In genomic region chr1:203289982-203290260, GRCh38 we compare ENCODE assay signal across 8 cellular contexts. TPM values are rescaled to one million over a fixed set of nuclear protein-coding genes. Genes with fewer than 3 reads are reported as not detected.
DNase-seq lines count a peak whose midpoint lies in the region; ATAC-seq and TF ChIP-seq lines count a peak whose summit lies in the region.

No MANE protein-coding gene starts in this region.

- H3K4me2 ChIP-seq in Loucy (ENCODE audit: low read depth, low read length, poor library complexity, severe bottlenecking) (peak overlapping the region; percentile 78), osteoblast (ENCODE audit: insufficient read depth, low read length) (peak overlapping the region; percentile 7)

- H4K20me1 ChIP-seq in Loucy (ENCODE audit: insufficient read depth, low read length, poor library complexity, severe bottlenecking) (no peaks in the 10 kb centered on the region), osteoblast (ENCODE audit: insufficient read depth, low read length) (no peaks in the 10 kb centered on the region)

- peaks cover 66% of the 10 kb centered on the region for H3K4me1 ChIP-seq in Loucy (ENCODE audit: insufficient read depth, low read length, poor library complexity, severe bottlenecking)
- H3K4me1 ChIP-seq in effector memory CD4-positive, alpha-beta T cell (ENCODE audit: control insufficient read depth, insufficient read depth, low read length, poor library complexity, severe bottlenecking): peaks cover 46% of the 10 kb centered on the region
- H3K4me1 ChIP-seq in osteoblast (ENCODE audit: insufficient read depth, low read length): peaks cover 3% of the 10 kb centered on the region

- POLR2A ChIA-PET in CD4-positive, alpha-beta T cell (lab: Charles Lee): interaction anchor here (0.6 to 13.2 kb wide), 14 partner anchors 10 to 1227 kb away, joined by 3 to 569 read pairs (median 18); partner anchors contain the start of genes BTG2 and LAX1

- H3K4me1 Mint-ChIP-seq in CD4-positive, alpha-beta T cell (ENCODE audit: low read depth): peaks cover 86% of the 10 kb centered on the region

- H3K36me3 Mint-ChIP-seq in CD4-positive, alpha-beta T cell (ENCODE audit: low read depth): peaks cover 8% of the 10 kb centered on the region

- no peaks in the 10 kb centered on the region for H3K9me3 ChIP-seq in CD4-positive, alpha-beta T cell (ENCODE audit: control insufficient read depth, low read length)
- H3K9me3 ChIP-seq in Loucy (ENCODE audit: insufficient read depth, low read depth, low read length) (no peaks in the 10 kb centered on the region), osteoblast (ENCODE audit: low read depth, low read length) (no peaks in the 10 kb centered on the region)
- no peaks in the 10 kb centered on the region for H3K9me3 ChIP-seq in effector memory CD4-positive, alpha-beta T cell (ENCODE audit: control insufficient read depth, low read length)

- no peak for TF ChIP-seq CTCF in CD4-positive, alpha-beta T cell (IDR thresholded peaks at IDR 0.05)
- TF ChIP-seq CTCF in Loucy (conservative IDR thresholded peaks at IDR 0.05; ENCODE audit: low read length) (no peak), osteoblast (IDR thresholded peaks at IDR 0.05; ENCODE audit: extremely low read depth, low read depth, low read length) (no peak)

- H3K9me2 ChIP-seq in Loucy (replicated peaks; ENCODE audit: low read depth, low read length): no peaks in the 10 kb centered on the region

- intact Hi-C loops in CD4-positive, alpha-beta T cell (cut with DNase I, micrococcal nuclease): loop anchor here in 1 of 2 experiments (1.0 kb wide), 2 partner anchors 15 to 37 kb away; partner anchors contain the start of gene BTG2

- H3K36me3 ChIP-seq in Loucy (ENCODE audit: insufficient read depth, low read length) (no peaks in the 10 kb centered on the region), osteoblast (ENCODE audit: insufficient read depth, low read length) (no peaks in the 10 kb centered on the region), H7 (replicated peaks; ENCODE audit: control insufficient read depth, insufficient read depth, low read length) (no peaks in the 10 kb centered on the region)
- H3K36me3 ChIP-seq in effector memory CD4-positive, alpha-beta T cell (ENCODE audit: control insufficient read depth, insufficient read depth, low read length): no peaks in the 10 kb centered on the region

- H3K4me3 Mint-ChIP-seq in CD4-positive, alpha-beta T cell: peak overlapping the region; percentile 88

- no peaks in the 10 kb centered on the region for H3K27me3 ChIP-seq in CD4-positive, alpha-beta T cell (ENCODE audit: control insufficient read depth, insufficient read depth, low read length)
- no peaks in the 10 kb centered on the region for H3K27me3 ChIP-seq in Loucy (ENCODE audit: insufficient read depth, low read length, poor library complexity, severe bottlenecking)
- no peaks in the 10 kb centered on the region for H3K27me3 ChIP-seq in effector memory CD4-positive, alpha-beta T cell (replicated peaks; ENCODE audit: control insufficient read depth, insufficient read depth, low read length, poor library complexity, severe bottlenecking)
- peaks cover 20% of the 10 kb centered on the region for H3K27me3 ChIP-seq in osteoblast (ENCODE audit: insufficient read depth, low read length)
- peaks cover 39% of the 10 kb centered on the region for H3K27me3 ChIP-seq in H7 (ENCODE audit: control insufficient read depth, insufficient read depth, low read length)

- H3K27ac ChIP-seq in CD4-positive, alpha-beta T cell (ENCODE audit: low read depth, low read length): peak overlapping the region; percentile 99
- peak overlapping the region; percentile 99 for H3K27ac ChIP-seq in effector memory CD4-positive, alpha-beta T cell (ENCODE audit: insufficient read depth, low read length, poor library complexity, severe bottlenecking)
- H3K27ac ChIP-seq in osteoblast (ENCODE audit: low read depth, low read length): no peak overlapping the region

- CTCF ChIA-PET in CD4-positive, alpha-beta T cell (lab: Charles Lee): interaction anchor here (0.9 to 5.3 kb wide), 12 partner anchors 10 to 198 kb away, joined by 3 to 34 read pairs (median 12); no protein-coding TSS in a partner anchor

- H3K27me3 Mint-ChIP-seq in CD4-positive, alpha-beta T cell: no peaks in the 10 kb centered on the region

- H3F3A ChIP-seq in Loucy (ENCODE audit: low read depth): no peaks in the 10 kb centered on the region; the same call in 1 of the 2 replicates

- ATAC-seq in CD4-positive, alpha-beta T cell (ENCODE audit: poor library complexity): no peak
- no peak for ATAC-seq in HG02759 (IDR thresholded peaks at IDR 0.05; ENCODE audit: unreplicated experiment)
- ATAC-seq in GM19328 (IDR thresholded peaks at IDR 0.05; ENCODE audit: unreplicated experiment): no peak

- H3K9me3 Mint-ChIP-seq in CD4-positive, alpha-beta T cell: no peaks in the 10 kb centered on the region

- peak overlapping the region; percentile 100 for H3K27ac Mint-ChIP-seq in CD4-positive, alpha-beta T cell

- no peak for DNase-seq in CD4-positive, alpha-beta T cell
- no peak for DNase-seq in effector memory CD4-positive, alpha-beta T cell
- DNase-seq in osteoblast (ENCODE audit: insufficient read length, low spot score, missing footprints) (peak; percentile 34), H7 (no peak), midbrain (lab: John Stamatoyannopoulos, UW) (no peak)

- peak overlapping the region; percentile 71 for H3K9ac ChIP-seq in Loucy (ENCODE audit: low read depth, low read length, poor library complexity, severe bottlenecking)

- H2AFZ ChIP-seq in Loucy (ENCODE audit: low read length) (no peak overlapping the region; the same call in 1 of the 2 replicates), osteoblast (ENCODE audit: low read length) (no peak overlapping the region)

- H3K79me2 ChIP-seq in Loucy (ENCODE audit: insufficient read depth, low read length): peaks cover 12% of the 10 kb centered on the region; the same call in 1 of the 2 replicates
- H3K79me2 ChIP-seq in osteoblast (ENCODE audit: insufficient read depth, low read length): no peaks in the 10 kb centered on the region

- H3K4me3 ChIP-seq in Loucy (ENCODE audit: low read length, poor library complexity, severe bottlenecking) (peak overlapping the region; percentile 36), osteoblast (ENCODE audit: insufficient read depth, low read length) (peak overlapping the region; percentile 2), H7 (ENCODE audit: insufficient read depth, low read depth, low read length) (no peak overlapping the region)
- peak overlapping the region; percentile 2 for H3K4me3 ChIP-seq in effector memory CD4-positive, alpha-beta T cell (ENCODE audit: insufficient read depth, low read depth, low read length, poor library complexity, severe bottlenecking)

RNA-seq across cellular contexts. Expression of gene BTG2, which starts 15.4 kb away (rescaled TPM):
- total RNA-seq in CD4-positive, alpha-beta T cell: 100 to 1,000 TPM; 802 to 849 TPM
- 14.5 and 14.7 TPM in 2 replicates for total RNA-seq in osteoblast
- total RNA-seq in H7 (2014; rRNA removed; shearing (Covaris generic)): 7.2 and 8.7 TPM in 2 replicates

Comparison
In these comparisons a context has a peak if more than half of its experiments do, and no peak if none do; other contexts are left out.
1. RNA of gene BTG2, which starts 15.4 kb away (total RNA-seq): 802 to 849 TPM in CD4-positive, alpha-beta T cell; 14.5 to 14.7 TPM in osteoblast and 7.2 to 8.7 TPM in H7; every median in the first group is over 10 times any median in the second.